ENCODE assay signal across 10 cellular contexts in the genomic region with DNA sequence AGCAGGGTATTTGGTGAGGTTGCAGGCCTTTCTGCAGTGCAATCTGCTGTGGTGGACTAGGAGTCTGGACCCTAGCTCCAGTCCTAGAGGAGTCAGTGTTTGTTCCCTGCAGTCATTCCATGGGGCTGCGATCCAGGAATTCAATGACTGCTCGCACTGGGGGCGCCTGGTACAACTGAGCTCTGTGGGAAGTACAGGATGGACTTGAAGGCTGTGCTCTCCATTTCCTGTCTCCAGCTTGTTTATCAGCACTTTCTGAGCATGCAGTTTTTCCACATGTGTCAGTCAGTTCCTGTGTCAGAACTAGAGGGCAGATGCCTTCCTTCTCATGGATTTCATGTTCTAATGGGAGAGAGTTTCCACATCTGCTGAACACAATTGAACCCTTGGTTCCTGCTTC. TPM values are rescaled to one million over a fixed set of nuclear protein-coding genes. Genes with fewer than 3 reads are reported as not detected.
DNase-seq lines count a peak whose midpoint lies in the region; ATAC-seq, FAIRE-seq and TF ChIP-seq lines count a peak whose summit lies in the region.
"Had no signal": no experiment of that assay in that cellular context is flagged by ENCODE, and none has a peak within 500 bp of the region (broad histone marks: within the 10 kb centered on the region; RNA-seq: fewer than 3 reads in every experiment).

No MANE protein-coding gene starts in this region.

- peaks cover 7% of the 10 kb centered on the region for H3K4me1 ChIP-seq in HepG2 (ENCODE audit: insufficient read depth, low read length)
- peaks cover 0 to 3% of the 10 kb centered on the region in 2 donors for H3K4me1 ChIP-seq in neuronal stem cell (ENCODE audit: control insufficient read depth in 2 of 2, insufficient read depth in 1 of 2, low read depth in 1 of 2, low read length in 2 of 2)

- H3K4me2 ChIP-seq in HepG2 (ENCODE audit: low read depth, low read length) (no peak overlapping the region), neuronal stem cell (ENCODE audit: insufficient read depth, low read length, poor library complexity, severe bottlenecking) (no peak overlapping the region)

- H3K79me1 ChIP-seq in neuronal stem cell (ENCODE audit: low read depth, low read length) = no peaks in the 10 kb centered on the region

- in situ Hi-C loops in HepG2 (cut with HindIII; ENCODE audit: extremely low pct_ligation_motif_present, low pct_unique_long_range_greater_than_20kb) = no loop called here

- H3K79me2 ChIP-seq in HepG2 (ENCODE audit: insufficient read depth, low read length) = no peaks in the 10 kb centered on the region

- no peak for TF ChIP-seq RAD21 in HepG2 (CRISPR knock-in tag; IDR thresholded peaks at IDR 0.05)

- H2BK120ac ChIP-seq in neuronal stem cell (ENCODE audit: low read depth, low read length) = no peak overlapping the region

- H2BK5ac ChIP-seq in neuronal stem cell (ENCODE audit: low read length) = no peak overlapping the region

- H3K27ac ChIP-seq in HepG2 (ENCODE audit: extremely low read length, insufficient read depth, low read length) (no peak overlapping the region), neuronal stem cell (replicated peaks; ENCODE audit: low read length) (no peak overlapping the region)
- H3K27ac ChIP-seq: 22Rv1 had no signal

- TF ChIP-seq EP300 in HepG2 (IDR thresholded peaks at IDR 0.05; ENCODE audit: low read depth in 2 of 2, low read length in 2 of 2) (no peak), HepG2 (CRISPR knock-in tag; IDR thresholded peaks at IDR 0.05; ENCODE audit: borderline replicate concordance) (no peak)

- TF ChIP-seq CTCF in HepG2 (CRISPR knock-in tag; IDR thresholded peaks at IDR 0.05) = no peak

- H2AK5ac ChIP-seq in neuronal stem cell (ENCODE audit: low read depth, low read length) = no peak overlapping the region

- CTCF ChIA-PET in HepG2 (lab: Yijun Ruan, JAX; ENCODE audit: low intra/inter-chr PET ratio, low total read pairs) = no interaction called here

- H3K4ac ChIP-seq in neuronal stem cell (ENCODE audit: low read length) = no peak overlapping the region

- POLR2A ChIA-PET in HepG2 (lab: Yijun Ruan, JAX) = no interaction called here

- intact Hi-C loops in HepG2 (cut with micrococcal nuclease; ENCODE audit: unreplicated experiment) = no loop called here

- peaks cover 1 to 9% of the 10 kb centered on the region in 2 experiments; a peak in 1 of 5 replicates for H3K36me3 ChIP-seq in HepG2 (replicated peaks in 1 of 2; ENCODE audit: control insufficient read depth in 1 of 2, insufficient read depth in 2 of 2, low read length in 2 of 2)
- no peaks in the 10 kb centered on the region for H3K36me3 ChIP-seq in neuronal stem cell (replicated peaks in 1 of 2; ENCODE audit: control insufficient read depth in 2 of 2, insufficient read depth in 2 of 2, low read length in 2 of 2)

- H2AFZ ChIP-seq in HepG2 (ENCODE audit: low read length) (no peak overlapping the region), neuronal stem cell (ENCODE audit: low read length) (no peak overlapping the region)

- no peak overlapping the region for H4K8ac ChIP-seq in neuronal stem cell (ENCODE audit: low read depth, low read length)

- no peak overlapping the region for H2BK15ac ChIP-seq in neuronal stem cell (ENCODE audit: low read length)

- H3K27me3 ChIP-seq in HepG2 (ENCODE audit: control insufficient read depth in 1 of 2, insufficient read depth in 2 of 2, low read length in 2 of 2) = no peaks in the 10 kb centered on the region
- no peaks in the 10 kb centered on the region for H3K27me3 ChIP-seq in neuronal stem cell (ENCODE audit: control insufficient read depth in 3 of 3, insufficient read depth in 3 of 3, low read depth in 1 of 3, low read length in 3 of 3)

- DNase-seq in DMS 273 (lab: John Stamatoyannopoulos, UW; ENCODE audit: unreplicated experiment) = peak; percentile 33
- no peak for DNase-seq in DMS 273 treated with DMSO at 0.1 percent for 48 hours (lab: John Stamatoyannopoulos, UW)
- peak; percentile 89 for DNase-seq in dermis blood vessel endothelial cell
- no peak for DNase-seq in HepG2 (ENCODE audit: low spot score)
- DNase-seq in superior temporal gyrus (ENCODE audit: extremely low spot score) = peak; percentile 93
- no peak for DNase-seq in NCI-H526 (lab: John Stamatoyannopoulos, UW)
- no peak for DNase-seq in amniotic stem cell (lab: John Stamatoyannopoulos, UW)
- no peak for DNase-seq in neuronal stem cell (ENCODE audit: low spot score)

- H3K14ac ChIP-seq in neuronal stem cell (ENCODE audit: low read length) = no peak overlapping the region

- no peak overlapping the region for H2BK12ac ChIP-seq in neuronal stem cell (ENCODE audit: low read length)

- no peak overlapping the region for H3K4me3 ChIP-seq in HepG2 (replicated peaks in 1 of 3; ENCODE audit: insufficient read depth in 1 of 3, low read depth in 2 of 3, low read length in 3 of 3)
- H3K4me3 ChIP-seq in neuronal stem cell (ENCODE audit: low read length in 2 of 2) = no peak overlapping the region

- FAIRE-seq in HepG2 (lab: Jason Lieb, UNC) = no peak

- no peak overlapping the region for H4K91ac ChIP-seq in neuronal stem cell (ENCODE audit: low read depth, low read length, poor library complexity)

- no peak for TF ChIP-seq POLR2A in HepG2 (IDR thresholded peaks at IDR 0.05; ENCODE audit: insufficient read depth in 1 of 2, low read depth in 2 of 2, low read length in 2 of 2)

- H3K23ac ChIP-seq in neuronal stem cell (ENCODE audit: low read depth, low read length, poor library complexity) = no peak overlapping the region

- BruUV-seq in HepG2 (replicated peaks; lab: Mats Ljungman, UMichigan) = no TSS peak

- peak; percentile 42; the same call in 2 of the 3 replicates for ATAC-seq in HepG2
- ATAC-seq: HCT116 had no signal

- 100% methylated on average over 1 of the region's 3 CpGs for WGBS in HepG2 (ENCODE audit: low lambda C conversion rate)
- WGBS in neuronal stem cell (ENCODE audit: extremely low coverage in 2 of 2, insufficient read length in 2 of 2, insufficient replicate concordance in 1 of 2), 2 donors = no CpG with 5 or more reads among the region's 3 CpGs

- no peak overlapping the region for H3K18ac ChIP-seq in neuronal stem cell (ENCODE audit: low read length)

- H3K9ac ChIP-seq in HepG2 (ENCODE audit: insufficient read depth, low read depth, low read length) (no peak overlapping the region), neuronal stem cell (ENCODE audit: low read depth, low read length, poor library complexity) (no peak overlapping the region)

- H4K20me1 ChIP-seq in HepG2 (ENCODE audit: insufficient read depth, low read length) = no peaks in the 10 kb centered on the region

- H3K9me3 ChIP-seq in HepG2 (ENCODE audit: low read length) = no peaks in the 10 kb centered on the region
- H3K9me3 ChIP-seq in neuronal stem cell (replicated peaks in 1 of 2; ENCODE audit: control insufficient read depth in 2 of 2, insufficient read depth in 1 of 2, low read depth in 1 of 2, low read length in 2 of 2) = no peaks in the 10 kb centered on the region

RNA-seq across cellular contexts. Expression of a gene that starts 46.7 kb away (rescaled TPM):
- total RNA-seq in dermis blood vessel endothelial cell (130 and 135 TPM in 2 replicates), HepG2 (2016; rRNA removed; fragmentation: Illumina TruSeq; extraction: Trizol) (153 and 229 TPM in 2 replicates)
- total RNA-seq in HepG2 (2016; cell fraction: cytosol; rRNA removed; fragmentation: Illumina TruSeq; extraction: Trizol; ENCODE audit: low read depth) = 14.8 and 15.6 TPM in 2 replicates
- 155 and 245 TPM in 2 replicates for total RNA-seq in HepG2 (2016; cell fraction: insoluble cytoplasmic fraction; rRNA removed; fragmentation: Illumina TruSeq; extraction: Trizol)
- total RNA-seq in HepG2 (2016; cell fraction: membrane; rRNA removed; fragmentation: Illumina TruSeq; extraction: Trizol) = 30.6 and 31.8 TPM in 2 replicates
- total RNA-seq in HepG2 (2016; cell fraction: nucleus; rRNA removed; fragmentation: Illumina TruSeq; extraction: Trizol) = 63.1 and 66.4 TPM in 2 replicates
- 97.1 and 108 TPM in 2 replicates for polyA plus RNA-seq in HepG2 (2011; rRNA removed)
- 68.4 and 102 TPM in 2 replicates for polyA plus RNA-seq in HepG2 (2011; cell fraction: cytosol; rRNA removed)
- 28.4 and 37.7 TPM in 2 replicates for polyA plus RNA-seq in HepG2 (2011; cell fraction: nucleus; rRNA removed)
- polyA plus RNA-seq in HepG2 (2012) = 113 and 146 TPM in 2 replicates
- polyA plus RNA-seq in HepG2 (2016; cell fraction: cytosol; fragmentation: Illumina TruSeq; extraction: Trizol; ENCODE audit: low read depth) = 11.6 and 12.1 TPM in 2 replicates
- 209 and 226 TPM in 2 replicates for polyA plus RNA-seq in HepG2 (2016; cell fraction: insoluble cytoplasmic fraction; fragmentation: Illumina TruSeq; extraction: Trizol; ENCODE audit: low read depth)
- 23.0 and 24.8 TPM in 2 replicates for polyA plus RNA-seq in HepG2 (2016; cell fraction: membrane; fragmentation: Illumina TruSeq; extraction: Trizol; ENCODE audit: low read depth)
- 66.3 and 77.5 TPM in 2 replicates for polyA plus RNA-seq in HepG2 (2016; cell fraction: nucleus; fragmentation: Illumina TruSeq; extraction: Trizol; ENCODE audit: insufficient read depth, low read depth)
- 76.8 and 97.2 TPM in 2 replicates for polyA minus RNA-seq in HepG2 (2011; rRNA and poly(A)+ RNA removed; ENCODE audit: low replicate concordance)
- polyA minus RNA-seq in HepG2 (2011; cell fraction: cytosol; rRNA and poly(A)+ RNA removed) = 47.7 and 50.9 TPM in 2 replicates
- polyA minus RNA-seq in HepG2 (2011; cell fraction: nucleus; rRNA and poly(A)+ RNA removed) = 91.3 and 98.1 TPM in 2 replicates
- 89.2 TPM for polyA plus RNA-seq in neuronal stem cell (2013, experiment 1 of 2)
- 84.7 TPM for polyA plus RNA-seq in neuronal stem cell (2013, experiment 2 of 2)

RNA-seq across cellular contexts. Expression of a gene that starts 54.3 kb away (rescaled TPM):
- total RNA-seq in dermis blood vessel endothelial cell = 22.7 and 30.6 TPM in 2 replicates
- 5.8 and 6.4 TPM in 2 replicates for total RNA-seq in HepG2 (2016; rRNA removed; fragmentation: Illumina TruSeq; extraction: Trizol)
- total RNA-seq in HepG2 (2016; cell fraction: cytosol; rRNA removed; fragmentation: Illumina TruSeq; extraction: Trizol; ENCODE audit: low read depth) = 1.8 and 2.2 TPM in 2 replicates
- 6.2 and 6.4 TPM in 2 replicates for total RNA-seq in HepG2 (2016; cell fraction: insoluble cytoplasmic fraction; rRNA removed; fragmentation: Illumina TruSeq; extraction: Trizol)
- total RNA-seq in HepG2 (2016; cell fraction: membrane; rRNA removed; fragmentation: Illumina TruSeq; extraction: Trizol) = 2.6 and 2.9 TPM in 2 replicates
- 3.7 and 5.2 TPM in 2 replicates for total RNA-seq in HepG2 (2016; cell fraction: nucleus; rRNA removed; fragmentation: Illumina TruSeq; extraction: Trizol)
- polyA plus RNA-seq in HepG2 (2011; rRNA removed) = 15.2 and 18.6 TPM in 2 replicates
- polyA plus RNA-seq in HepG2 (2011; cell fraction: cytosol; rRNA removed) = 11.0 and 12.7 TPM in 2 replicates
- polyA plus RNA-seq in HepG2 (2011; cell fraction: nucleus; rRNA removed) = 12.6 and 12.8 TPM in 2 replicates
- polyA plus RNA-seq in HepG2 (2012) = 16.4 and 17.0 TPM in 2 replicates
- 0.76 and 0.80 TPM in 2 replicates for polyA plus RNA-seq in HepG2 (2016; cell fraction: cytosol; fragmentation: Illumina TruSeq; extraction: Trizol; ENCODE audit: low read depth)
- 6.2 and 8.2 TPM in 2 replicates for polyA plus RNA-seq in HepG2 (2016; cell fraction: insoluble cytoplasmic fraction; fragmentation: Illumina TruSeq; extraction: Trizol; ENCODE audit: low read depth)
- polyA plus RNA-seq in HepG2 (2016; cell fraction: membrane; fragmentation: Illumina TruSeq; extraction: Trizol; ENCODE audit: low read depth) = 1.8 and 2.3 TPM in 2 replicates
- polyA plus RNA-seq in HepG2 (2016; cell fraction: nucleus; fragmentation: Illumina TruSeq; extraction: Trizol; ENCODE audit: insufficient read depth, low read depth) = 6.6 and 7.1 TPM in 2 replicates
- 5.6 and 21.2 TPM in 2 replicates for polyA minus RNA-seq in HepG2 (2011; rRNA and poly(A)+ RNA removed; ENCODE audit: low replicate concordance)
- polyA minus RNA-seq in HepG2 (2011; cell fraction: cytosol; rRNA and poly(A)+ RNA removed) = 12.4 and 13.2 TPM in 2 replicates
- 33.3 and 36.6 TPM in 2 replicates for polyA minus RNA-seq in HepG2 (2011; cell fraction: nucleus; rRNA and poly(A)+ RNA removed)
- 7.1 TPM for polyA plus RNA-seq in neuronal stem cell (2013, experiment 1 of 2)
- 7.1 TPM for polyA plus RNA-seq in neuronal stem cell (2013, experiment 2 of 2)

Comparison
In these comparisons a context has a peak if more than half of its experiments do, and no peak if none do; other contexts are left out.
1. DNase-seq: peak in DMS 273 (single experiment), dermis blood vessel endothelial cell (single experiment) and superior temporal gyrus (single experiment); none in DMS 273 treated with DMSO at 0.1 percent for 48 hours (single experiment), HepG2 (single experiment), NCI-H526 (0 of 2), amniotic stem cell (single experiment) and neuronal stem cell (single experiment).